In genomic region chrX:12794654-12795053, GRCh38 we compare ENCODE assay signal across 17 cellular contexts. TPM values are rescaled to one million over a fixed set of nuclear protein-coding genes. Genes with fewer than 3 reads are reported as not detected.
DNase-seq lines count a peak whose midpoint lies in the region; ATAC-seq and TF ChIP-seq lines count a peak whose summit lies in the region.
"Had no signal": no experiment of that assay in that cellular context is flagged by ENCODE, and none has a peak within 500 bp of the region (broad histone marks: within the 10 kb centered on the region; RNA-seq: fewer than 3 reads in every experiment).

No MANE protein-coding gene starts in this region.

- ATAC-seq in stimulated activated naive B cell treated with anti-CD40 and anti-IgM and Interleukin-4, amounts not matched to agents 10 μg/mL and 1 μg/mL and 100 μg/mL, for 72 hours (replicated peaks) = no peak
- ATAC-seq in HG03354 (IDR thresholded peaks at IDR 0.05; ENCODE audit: poor library complexity, severe bottlenecking, unreplicated experiment) (no peak), Right ventricle myocardium inferior (no peak), GM19452 (IDR thresholded peaks at IDR 0.05; ENCODE audit: unreplicated experiment) (no peak)
- ATAC-seq: HCT116 had no signal

- no peaks in the 10 kb centered on the region for H3K27me3 ChIP-seq in hepatocyte

- H3K79me2 ChIP-seq in hepatocyte = peaks cover 14% of the 10 kb centered on the region

- H3K9me2 ChIP-seq in hepatocyte (replicated peaks; ENCODE audit: insufficient read depth) = no peaks in the 10 kb centered on the region

- intact Hi-C loops in Right ventricle myocardium inferior (cut with DNase I) = no loop called here

- H3K4me3 ChIP-seq in hepatocyte = no peak overlapping the region
- H3K4me3 ChIP-seq: GM23248 had no signal

- H3K27me3 Mint-ChIP-seq in stimulated activated naive B cell treated with anti-CD40 and anti-IgM and Interleukin-4, amounts not matched to agents 10 μg/mL and 1 μg/mL and 100 μg/mL, for 72 hours = peaks cover 0 to 16% of the 10 kb centered on the region in 2 donors
- H3K27me3 Mint-ChIP-seq: B cell; CD4-positive, alpha-beta T cell had no signal

- 70% methylated on average over 6 of the region's 6 CpGs for WGBS in hepatocyte (ENCODE audit: low lambda C conversion rate, missing lambda C conversion rate)

- H3K36me3 ChIP-seq in hepatocyte (replicated peaks; ENCODE audit: insufficient read depth, low read depth) = no peaks in the 10 kb centered on the region

- H2AFZ ChIP-seq in hepatocyte = no peak overlapping the region
- H2AFZ ChIP-seq: GM23248 had no signal

- H3K9me3 Mint-ChIP-seq in stimulated activated naive B cell treated with anti-CD40 and anti-IgM and Interleukin-4, amounts not matched to agents 10 μg/mL and 1 μg/mL and 100 μg/mL, for 72 hours = no peaks in the 10 kb centered on the region
- H3K9me3 Mint-ChIP-seq: CD4-positive, alpha-beta T cell had no signal

- peak overlapping the region; percentile 34 for H3K27ac ChIP-seq in hepatocyte
- H3K27ac ChIP-seq: GM23248 had no signal

- H4K20me1 ChIP-seq in hepatocyte (ENCODE audit: insufficient read depth, poor library complexity, severe bottlenecking) = no peaks in the 10 kb centered on the region

- H3K4me2 ChIP-seq in hepatocyte = no peak overlapping the region

- H3K36me3 Mint-ChIP-seq in stimulated activated naive B cell treated with anti-CD40 and anti-IgM and Interleukin-4, amounts not matched to agents 10 μg/mL and 1 μg/mL and 100 μg/mL, for 72 hours = peaks cover 6 to 19% of the 10 kb centered on the region in 2 donors

- peaks cover 12 to 15% of the 10 kb centered on the region in 2 donors for H3K4me1 Mint-ChIP-seq in stimulated activated naive B cell treated with anti-CD40 and anti-IgM and Interleukin-4, amounts not matched to agents 10 μg/mL and 1 μg/mL and 100 μg/mL, for 72 hours

- DNase-seq in EH (ENCODE audit: low read depth) = peak; percentile 4
- DNase-seq in amniotic epithelial cell (ENCODE audit: low read depth) = peak; percentile 84
- peak; percentile 20 for DNase-seq in hepatocyte (ENCODE audit: low spot score)
- DNase-seq in stimulated activated naive B cell treated with anti-CD40 and anti-IgM and Interleukin-4, amounts not matched to agents 10 μg/mL and 1 μg/mL and 100 μg/mL, for 72 hours = no peak
- no peak for DNase-seq in Right ventricle myocardium inferior (ENCODE audit: missing footprints)
- no peak for DNase-seq in activated CD4-positive, alpha-beta T cell treated with anti-CD3 and anti-CD28 coated beads, Interleukin-2, amount 50 U/mL, for 1 hour
- DNase-seq: ACHN; C1 segment of cervical spinal cord; Calu3; CD4-positive, alpha-beta T cell; DMS 273 treated with DMSO at 0.1 percent for 48 hours; GDM1; GM23248 had no signal

- H3K4me1 ChIP-seq in hepatocyte (ENCODE audit: insufficient read depth) = no peaks in the 10 kb centered on the region

- H3K4me3 Mint-ChIP-seq in stimulated activated naive B cell treated with anti-CD40 and anti-IgM and Interleukin-4, amounts not matched to agents 10 μg/mL and 1 μg/mL and 100 μg/mL, for 72 hours = no peak overlapping the region
- H3K4me3 Mint-ChIP-seq: B cell; CD4-positive, alpha-beta T cell had no signal

- no peaks in the 10 kb centered on the region for H3K9me3 ChIP-seq in hepatocyte (ENCODE audit: low read depth)

- no peak for TF ChIP-seq CTCF in hepatocyte (IDR thresholded peaks at IDR 0.05; ENCODE audit: poor library complexity)

- peak overlapping the region; percentile 20 for H3K27ac Mint-ChIP-seq in stimulated activated naive B cell treated with anti-CD40 and anti-IgM and Interleukin-4, amounts not matched to agents 10 μg/mL and 1 μg/mL and 100 μg/mL, for 72 hours
- H3K27ac Mint-ChIP-seq: B cell; CD4-positive, alpha-beta T cell had no signal

RNA-seq across cellular contexts. Expression of gene PRPS2, which starts 3.4 kb away (rescaled TPM):
- total RNA-seq in hepatocyte = 52.9 and 60.8 TPM in 2 replicates
- 58.2 and 64.1 TPM in 2 replicates for polyA plus RNA-seq in hepatocyte
- 4.7 TPM for total RNA-seq in Right ventricle myocardium inferior

Comparison
In these comparisons a context has a peak if more than half of its experiments do, and no peak if none do; other contexts are left out.
1. DNase-seq: peak in EH (single experiment), amniotic epithelial cell (single experiment) and hepatocyte (single experiment); none in stimulated activated naive B cell treated with anti-CD40 and anti-IgM and Interleukin-4, amounts not matched to agents 10 μg/mL and 1 μg/mL and 100 μg/mL, for 72 hours (single experiment), Right ventricle myocardium inferior (single experiment) and activated CD4-positive, alpha-beta T cell treated with anti-CD3 and anti-CD28 coated beads, Interleukin-2, amount 50 U/mL, for 1 hour (single experiment).